10 cellular contexts compared by ENCODE assay signal in the genomic region with DNA sequence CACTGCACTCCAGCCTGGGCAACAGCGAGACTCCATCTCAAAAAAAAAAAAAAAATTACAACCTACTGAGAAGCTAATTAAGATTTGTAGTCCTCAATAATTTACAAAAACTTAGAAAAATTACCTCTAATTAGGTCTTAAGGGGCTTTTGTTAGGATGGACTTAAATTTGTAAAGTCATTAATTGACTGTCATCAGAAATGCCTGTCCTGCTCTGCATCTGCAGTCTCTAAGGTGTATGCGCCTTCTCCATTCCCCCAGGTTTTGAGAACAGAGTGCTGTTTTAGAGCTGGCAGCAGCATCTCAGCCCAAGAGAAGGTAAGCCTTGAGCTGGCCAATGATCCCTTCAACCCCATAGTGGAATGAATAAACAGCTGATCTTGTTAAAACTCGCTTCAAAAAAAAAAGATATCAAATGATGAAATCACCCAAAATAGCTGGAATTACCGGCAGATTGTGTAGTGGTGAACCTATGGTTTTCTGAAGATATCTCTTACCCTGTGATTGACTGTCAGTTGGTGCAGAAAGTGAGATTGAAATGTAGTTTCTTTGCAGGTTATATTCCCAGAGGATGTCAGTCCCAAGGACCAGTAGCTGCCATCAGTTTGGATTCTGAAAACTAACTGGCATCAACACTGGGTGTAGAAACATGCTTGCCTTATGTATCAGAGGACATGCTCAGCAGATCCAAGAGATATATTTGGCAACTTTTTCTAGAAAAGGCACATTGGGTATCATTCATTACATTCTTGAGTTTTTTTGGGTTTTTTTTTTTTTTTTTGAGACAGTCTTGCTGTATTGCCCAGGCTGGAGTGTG. TPM values are rescaled to one million over a fixed set of nuclear protein-coding genes. Genes with fewer than 3 reads are reported as not detected.
DNase-seq lines count a peak whose midpoint lies in the region; ATAC-seq and TF ChIP-seq lines count a peak whose summit lies in the region.
"Had no signal": no experiment of that assay in that cellular context is flagged by ENCODE, and none has a peak within 500 bp of the region (broad histone marks: within the 10 kb centered on the region; RNA-seq: fewer than 3 reads in every experiment).

No MANE protein-coding gene starts in this region.

- peak overlapping the region; percentile 94 for H3K4me2 ChIP-seq in Karpas-422 (ENCODE audit: low read depth, low read length, poor library complexity, severe bottlenecking)
- peak overlapping the region; percentile 92 for H3K4me2 ChIP-seq in mammary epithelial cell (ENCODE audit: insufficient read depth, low read depth, low read length)

- H3K27ac ChIP-seq in Karpas-422 (ENCODE audit: low read length) (peak overlapping the region; percentile 45; the same call in 1 of the 2 replicates), mammary epithelial cell (ENCODE audit: insufficient read depth, low read depth, low read length) (peak overlapping the region; percentile 2)

- H3K4me3 Mint-ChIP-seq in Calu3 (ENCODE audit: low read depth, unreplicated experiment): peak overlapping the region; percentile 85
- peak overlapping the region; percentile 94 for H3K4me3 Mint-ChIP-seq in natural killer cell treated with Interleukin-12 subunit alpha and Interleukin-12 subunit beta and Interleukin-15 and Interleukin-18, amount 100 ng/mL, for 72 hours

- H3K4me1 ChIP-seq in Karpas-422 (ENCODE audit: low read length): peaks cover 34% of the 10 kb centered on the region
- H3K4me1 ChIP-seq in mammary epithelial cell (ENCODE audit: insufficient read depth, low read length): peaks cover 35% of the 10 kb centered on the region

- in situ Hi-C loops in mammary epithelial cell (cut with MboI; ENCODE audit: low sequenced_read_pairs in 2 of 2): no loop called here

- 78% methylated on average over 4 of the region's 4 CpGs for WGBS in mammary epithelial cell (ENCODE audit: low coverage, missing lambda C conversion rate)

- H3K9me3 Mint-ChIP-seq in Calu3 (ENCODE audit: low read depth, unreplicated experiment): no peaks in the 10 kb centered on the region
- no peaks in the 10 kb centered on the region for H3K9me3 Mint-ChIP-seq in natural killer cell treated with Interleukin-12 subunit alpha and Interleukin-12 subunit beta and Interleukin-15 and Interleukin-18, amount 100 ng/mL, for 72 hours

- TF ChIP-seq CTCF in Calu3 (IDR thresholded peaks at IDR 0.05; ENCODE audit: unreplicated experiment) (no peak), mammary epithelial cell (conservative IDR thresholded peaks at IDR 0.05 in 1 of 2, IDR thresholded peaks at IDR 0.05 in 1 of 2; ENCODE audit: extremely low read depth in 1 of 2, insufficient read depth in 1 of 2, low read depth in 1 of 2, low read length in 2 of 2) (no peak)

- H3K4me1 Mint-ChIP-seq in Calu3 (ENCODE audit: low read depth, unreplicated experiment): peaks cover 13% of the 10 kb centered on the region
- H3K4me1 Mint-ChIP-seq in natural killer cell treated with Interleukin-12 subunit alpha and Interleukin-12 subunit beta and Interleukin-15 and Interleukin-18, amount 100 ng/mL, for 72 hours (ENCODE audit: low read depth in 2 of 2): peaks cover 49 to 51% of the 10 kb centered on the region in 2 donors

- no peaks in the 10 kb centered on the region for H3K27me3 Mint-ChIP-seq in Calu3 (ENCODE audit: unreplicated experiment)
- no peaks in the 10 kb centered on the region for H3K27me3 Mint-ChIP-seq in natural killer cell treated with Interleukin-12 subunit alpha and Interleukin-12 subunit beta and Interleukin-15 and Interleukin-18, amount 100 ng/mL, for 72 hours

- H3K27me3 ChIP-seq in Karpas-422 (ENCODE audit: low read length) (no peaks in the 10 kb centered on the region), mammary epithelial cell (ENCODE audit: insufficient read depth, low read length) (no peaks in the 10 kb centered on the region)

- no peak overlapping the region for H2AFZ ChIP-seq in Karpas-422 (ENCODE audit: low read length)
- no peak overlapping the region for H2AFZ ChIP-seq in mammary epithelial cell (ENCODE audit: low read depth, low read length)

- H3K9ac ChIP-seq in Karpas-422 (ENCODE audit: low read length) (peak overlapping the region; percentile 98; the same call in 1 of the 2 replicates), mammary epithelial cell (ENCODE audit: insufficient read depth, low read length) (no peak overlapping the region)

- no peak overlapping the region for H3K27ac Mint-ChIP-seq in Calu3 (ENCODE audit: unreplicated experiment)
- H3K27ac Mint-ChIP-seq in natural killer cell treated with Interleukin-12 subunit alpha and Interleukin-12 subunit beta and Interleukin-15 and Interleukin-18, amount 100 ng/mL, for 72 hours: peak overlapping the region; percentile 95 to 97

- H3K36me3 ChIP-seq in Karpas-422 (ENCODE audit: insufficient read depth, low read length) (peaks cover 42% of the 10 kb centered on the region), mammary epithelial cell (ENCODE audit: insufficient read depth, low read length) (peaks cover 51% of the 10 kb centered on the region)

- H4K20me1 ChIP-seq in Karpas-422 (ENCODE audit: insufficient read depth, low read depth, low read length): peaks cover 11% of the 10 kb centered on the region; the same call in 1 of the 2 replicates
- peaks cover 8% of the 10 kb centered on the region for H4K20me1 ChIP-seq in mammary epithelial cell (ENCODE audit: insufficient read depth, low read length)

- no peak for DNase-seq in Calu3
- DNase-seq in Karpas-422: peak; percentile 51
- no peak for DNase-seq in mammary epithelial cell
- no peak for DNase-seq in natural killer cell treated with Interleukin-12 subunit alpha and Interleukin-12 subunit beta and Interleukin-15 and Interleukin-18, amount 100 ng/mL, for 72 hours (ENCODE audit: low spot score)
- DNase-seq in NCI-H2029 (lab: John Stamatoyannopoulos, UW): no peak
- no peak for DNase-seq in SW 1271 (lab: John Stamatoyannopoulos, UW)
- DNase-seq in effector CD4-positive, alpha-beta T cell: no peak
- DNase-seq: activated CD4-positive, alpha-beta T cell treated with anti-CD3 and anti-CD28 coated beads, Interleukin-2, amount 50 U/mL, for 48 hours; NCI-H1105 had no signal

- peaks cover 70% of the 10 kb centered on the region for H3K36me3 Mint-ChIP-seq in Calu3 (ENCODE audit: insufficient read depth, unreplicated experiment)
- H3K36me3 Mint-ChIP-seq in natural killer cell treated with Interleukin-12 subunit alpha and Interleukin-12 subunit beta and Interleukin-15 and Interleukin-18, amount 100 ng/mL, for 72 hours: peaks cover 29% of the 10 kb centered on the region

- ATAC-seq in natural killer cell treated with Interleukin-12 subunit alpha and Interleukin-12 subunit beta and Interleukin-15 and Interleukin-18, amount 100 ng/mL, for 72 hours: no peak
- no peak for ATAC-seq in GM18511 (IDR thresholded peaks at IDR 0.05; ENCODE audit: unreplicated experiment)

- BruUV-seq in Calu3 (replicated peaks; lab: Mats Ljungman, UMichigan) (no TSS peak), mammary epithelial cell (replicated peaks; lab: Mats Ljungman, UMichigan) (no TSS peak)

- dilution Hi-C loops in mammary epithelial cell (cut with HindIII; ENCODE audit: low sequenced_read_pairs): no loop called here

- H3K79me2 ChIP-seq in Karpas-422 (ENCODE audit: low read length) (peaks cover 34% of the 10 kb centered on the region), mammary epithelial cell (ENCODE audit: insufficient read depth, low read length) (peaks cover 53% of the 10 kb centered on the region)

- H3K9me2 ChIP-seq in Karpas-422 (replicated peaks; ENCODE audit: insufficient read depth, low read length): no peaks in the 10 kb centered on the region

- CTCF ChIA-PET in Calu3 (lab: Charles Lee): interaction anchor here (0.7 to 1.3 kb wide), 3 partner anchors 31 to 80 kb away, joined by 3 read pairs; no protein-coding TSS in a partner anchor
- CTCF ChIA-PET in mammary epithelial cell (lab: Charles Lee; ENCODE audit: low non-redundant PET): no interaction called here

- intact Hi-C loops in Calu3 (cut with micrococcal nuclease; ENCODE audit: unreplicated experiment): no loop called here
- intact Hi-C loops in mammary epithelial cell (cut with micrococcal nuclease): loop anchor here (2.0 kb wide), 1 partner anchor 78 kb away; no protein-coding TSS in a partner anchor

- H3K9me3 ChIP-seq in Karpas-422 (ENCODE audit: low read length) (no peaks in the 10 kb centered on the region), mammary epithelial cell (replicated peaks; ENCODE audit: insufficient read depth, low read length) (no peaks in the 10 kb centered on the region)

- peak overlapping the region; percentile 98 for H3K4me3 ChIP-seq in Karpas-422 (ENCODE audit: low read length)
- H3K4me3 ChIP-seq in mammary epithelial cell (replicated peaks in 1 of 3; ENCODE audit: insufficient read depth in 1 of 3, low read depth in 2 of 3, low read length in 3 of 3): peak overlapping the region in 2 of 3 experiments; percentile 95 to 98

RNA-seq across cellular contexts. Expression of a gene that starts 25.7 kb away (rescaled TPM):
- 0.87 and 1.0 TPM in 2 replicates for total RNA-seq in Calu3 (2022)
- 14.2 and 30.1 TPM in 2 replicates for total RNA-seq in Karpas-422 (2014; rRNA removed; shearing (Covaris generic); ENCODE audit: low replicate concordance)
- total RNA-seq in mammary epithelial cell: under 1 TPM in 1 of 2 donors, not detected in 1; 0.33 TPM
- 0.09 TPM for polyA plus RNA-seq in mammary epithelial cell
- not detected for polyA minus RNA-seq in mammary epithelial cell
- total RNA-seq in natural killer cell treated with Interleukin-12 subunit alpha and Interleukin-12 subunit beta and Interleukin-15 and Interleukin-18, amount 100 ng/mL, for 72 hours: 100 to 1,000 TPM in 1 of 2 donors, 10 to 100 TPM in 1; 83.8 to 125 TPM

RNA-seq across cellular contexts. Expression of a gene that starts 51.0 kb away (rescaled TPM):
- 3.0 and 3.3 TPM in 2 replicates for total RNA-seq in Calu3 (2022)
- total RNA-seq in Karpas-422 (2014; rRNA removed; shearing (Covaris generic); ENCODE audit: low replicate concordance): 2.4 and 5.2 TPM in 2 replicates
- total RNA-seq in mammary epithelial cell: under 1 TPM; under 0.01 to 0.16 TPM
- 0.02 TPM for polyA plus RNA-seq in mammary epithelial cell
- not detected for polyA minus RNA-seq in mammary epithelial cell
- 1 to 10 TPM; 1.9 to 2.6 TPM for total RNA-seq in natural killer cell treated with Interleukin-12 subunit alpha and Interleukin-12 subunit beta and Interleukin-15 and Interleukin-18, amount 100 ng/mL, for 72 hours
